In genomic region chr11:33861366-33861765, GRCh38 we compare ENCODE assay signal across 14 cellular contexts. TPM values are rescaled to one million over a fixed set of nuclear protein-coding genes. Genes with fewer than 3 reads are reported as not detected.
A peak's percentile ranks its signal among the peaks of the same experiment; 100 is the strongest.
DNase-seq lines count a peak whose midpoint lies in the region; ATAC-seq and TF ChIP-seq lines count a peak whose summit lies in the region.
"Had no signal": no experiment of that assay in that cellular context is flagged by ENCODE, and none has a peak within 500 bp of the region (broad histone marks: within the 10 kb centered on the region; RNA-seq: fewer than 3 reads in every experiment).

No MANE protein-coding gene starts in this region.

- H3K4me3 Mint-ChIP-seq in CD14-positive monocyte (no peak overlapping the region), nephron progenitor cell (no peak overlapping the region)
- H3K4me3 Mint-ChIP-seq: IgD-negative memory B cell had no signal

- peak overlapping the region in 3 of 4 donors; percentile 47 to 63 (median 60) for H3K27ac ChIP-seq in body of pancreas
- no peak overlapping the region for H3K27ac ChIP-seq in vagina
- no peak overlapping the region for H3K27ac ChIP-seq in tibial artery

- H3K4me3 ChIP-seq in body of pancreas (no peak overlapping the region), vagina (no peak overlapping the region), tibial artery (no peak overlapping the region)

- no peaks in the 10 kb centered on the region for H3K27me3 ChIP-seq in body of pancreas
- no peaks in the 10 kb centered on the region for H3K27me3 ChIP-seq in vagina
- H3K27me3 ChIP-seq in tibial artery = peaks cover 0 to 32% of the 10 kb centered on the region in 2 donors

- TF ChIP-seq POLR2A in body of pancreas (IDR thresholded peaks at IDR 0.05) (no peak), vagina (IDR thresholded peaks at IDR 0.05) (no peak)

- TF ChIP-seq CTCF in CD14-positive monocyte (IDR thresholded peaks at IDR 0.05) (no peak), body of pancreas (IDR thresholded peaks at IDR 0.05) (no peak), nephron progenitor cell (IDR thresholded peaks at IDR 0.05) (no peak), vagina (IDR thresholded peaks at IDR 0.05) (no peak), tibial artery (IDR thresholded peaks at IDR 0.05) (no peak)

- H3K36me3 ChIP-seq in body of pancreas (replicated peaks in 1 of 2; ENCODE audit: insufficient read depth in 1 of 2, low read depth in 2 of 2) (no peaks in the 10 kb centered on the region), vagina (no peaks in the 10 kb centered on the region), tibial artery (no peaks in the 10 kb centered on the region)

- H3K9me3 Mint-ChIP-seq in CD14-positive monocyte (no peaks in the 10 kb centered on the region), nephron progenitor cell (no peaks in the 10 kb centered on the region)
- H3K9me3 Mint-ChIP-seq: IgD-negative memory B cell had no signal

- H3K9me3 ChIP-seq in body of pancreas (no peaks in the 10 kb centered on the region), vagina (no peaks in the 10 kb centered on the region), tibial artery (no peaks in the 10 kb centered on the region)
- H3K9me3 ChIP-seq: SK-N-SH had no signal

- DNase-seq in CD14-positive monocyte (ENCODE audit: low spot score) = no peak
- DNase-seq in NCI-H1092 (lab: John Stamatoyannopoulos, UW) = peak; percentile 35
- no peak for DNase-seq in body of pancreas
- DNase-seq in nephron progenitor cell = no peak
- no peak for DNase-seq in vagina (ENCODE audit: extremely low spot score in 2 of 2)
- no peak for DNase-seq in Kasumi-1 (lab: John Stamatoyannopoulos, UW)
- DNase-seq in tibial artery = no peak
- DNase-seq: MV-4-11, NCI-H1436 treated with DMSO at 0.1 percent for 48 hours, NCI-H510A treated with DMSO at 0.1 percent for 48 hours, PC-3, SK-N-SH had no signal

- peaks cover 21% of the 10 kb centered on the region for H3K4me1 ChIP-seq in body of pancreas
- peaks cover 20% of the 10 kb centered on the region for H3K4me1 ChIP-seq in vagina
- no peaks in the 10 kb centered on the region for H3K4me1 ChIP-seq in tibial artery

- H3K27ac Mint-ChIP-seq in CD14-positive monocyte = peak overlapping the region in 4 of 7 donors; percentile 4 to 61 (median 30)
- peak overlapping the region; percentile 18 for H3K27ac Mint-ChIP-seq in nephron progenitor cell

- H3K4me1 Mint-ChIP-seq in CD14-positive monocyte = peaks cover 67% of the 10 kb centered on the region
- peaks cover 62% of the 10 kb centered on the region for H3K4me1 Mint-ChIP-seq in nephron progenitor cell

- ATAC-seq in body of pancreas = no peak
- ATAC-seq: HCT116, PC-3 had no signal

- 54 to 67% methylated on average over 7 of the region's 7 CpGs for WGBS in body of pancreas, 2 donors

- H3K36me3 Mint-ChIP-seq in CD14-positive monocyte (peaks cover 84 to 95% of the 10 kb centered on the region in 2 donors), nephron progenitor cell (ENCODE audit: low read depth) (no peaks in the 10 kb centered on the region)
- H3K36me3 Mint-ChIP-seq: IgD-negative memory B cell had no signal

- intact Hi-C loops in CD14-positive monocyte (cut with micrococcal nuclease) = loop anchor here in 1 of 2 donors (10.0 kb wide), 1 partner anchor 493 kb away; the partner anchor contains the start of gene ABTB2
- intact Hi-C loops in body of pancreas (cut with DNase I) = no loop called here
- intact Hi-C loops in vagina (cut with DNase I) = loop anchor here (2.0 kb wide), 1 partner anchor 105 kb away; no protein-coding TSS in a partner anchor
- intact Hi-C loops in tibial artery (cut with DNase I; ENCODE audit: low total_unique reads) = no loop called here

- H3K27me3 Mint-ChIP-seq in CD14-positive monocyte (ENCODE audit: low read depth in 3 of 3) (peaks cover 0 to 3% (median 0%) of the 10 kb centered on the region in 3 donors), nephron progenitor cell (ENCODE audit: low read depth, poor library complexity) (no peaks in the 10 kb centered on the region)

RNA-seq across cellular contexts. Expression of gene LMO2, which starts 30.5 kb away (rescaled TPM):
- 10 to 100 TPM; 48.8 to 75.8 TPM for polyA plus RNA-seq in CD14-positive monocyte
- total RNA-seq in body of pancreas (1 to 10 TPM; 7.3 to 8.0 TPM), vagina (26.5 TPM)

Comparison
In these comparisons a context has a peak if more than half of its experiments do, and no peak if none do; other contexts are left out.
1. H3K27ac ChIP-seq: peak in body of pancreas (3 of 4); none in vagina (single experiment) and tibial artery (0 of 2).